8 cellular contexts compared by ENCODE assay signal in genomic region chr10:8053446-8054242, GRCh38. TPM values are rescaled to one million over a fixed set of nuclear protein-coding genes. Genes with fewer than 3 reads are reported as not detected.
A peak's percentile ranks its signal among the peaks of the same experiment; 100 is the strongest.
DNase-seq lines count a peak whose midpoint lies in the region; ATAC-seq lines count a peak whose summit lies in the region.

No MANE protein-coding gene starts in this region.

- ATAC-seq in HG02938 (IDR thresholded peaks at IDR 0.05; ENCODE audit: unreplicated experiment) = peak; percentile 52
- ATAC-seq in effector memory CD8-positive, alpha-beta T cell (replicated peaks) = peak; percentile 58

- peaks cover 47% of the 10 kb centered on the region for H3K36me3 Mint-ChIP-seq in activated CD4-positive, alpha-beta memory T cell treated with anti-CD3 and anti-CD28 coated beads, Interleukin-2, amount 10 ng/mL, durations not matched to agents 7 days and 5 days (ENCODE audit: low read depth)
- H3K36me3 Mint-ChIP-seq in effector memory CD8-positive, alpha-beta T cell (ENCODE audit: insufficient read depth) = peaks cover 76% of the 10 kb centered on the region

- peaks cover 22% of the 10 kb centered on the region for H3K4me1 ChIP-seq in mesodermal cell (ENCODE audit: control insufficient read depth, insufficient read depth, low read length, poor library complexity, severe bottlenecking)

- H3K27ac Mint-ChIP-seq in activated CD4-positive, alpha-beta memory T cell treated with anti-CD3 and anti-CD28 coated beads, Interleukin-2, amount 10 ng/mL, durations not matched to agents 7 days and 5 days = peak overlapping the region; percentile 98
- H3K27ac Mint-ChIP-seq in effector memory CD8-positive, alpha-beta T cell = peak overlapping the region; percentile 97 to 100

- POLR2A ChIA-PET in activated CD4-positive, alpha-beta memory T cell treated with anti-CD3 and anti-CD28 coated beads, Interleukin-2, amount 10 ng/mL, durations not matched to agents 7 days and 5 days (lab: Charles Lee) = interaction anchor here (0.6 to 9.0 kb wide), 15 partner anchors 7 to 363 kb away, joined by 3 to 100 read pairs (median 4); no protein-coding TSS in a partner anchor

- no peaks in the 10 kb centered on the region for H3K9me3 Mint-ChIP-seq in activated CD4-positive, alpha-beta memory T cell treated with anti-CD3 and anti-CD28 coated beads, Interleukin-2, amount 10 ng/mL, durations not matched to agents 7 days and 5 days
- H3K9me3 Mint-ChIP-seq in effector memory CD8-positive, alpha-beta T cell = no peaks in the 10 kb centered on the region

- 0% methylated on average over 46 to 52 of the region's 60 CpGs for WGBS in mesodermal cell (ENCODE audit: insufficient coverage in 2 of 2), 2 experiments

- DNase-seq in NCI-H748 (lab: John Stamatoyannopoulos, UW; ENCODE audit: unreplicated experiment) (peak; percentile 78), NCI-H748 treated with DMSO at 0.1 percent for 48 hours (lab: John Stamatoyannopoulos, UW) (no peak), NCI-H2196 treated with DMSO at 0.1 percent for 48 hours (lab: John Stamatoyannopoulos, UW; ENCODE audit: unreplicated experiment) (peak; percentile 26)
- DNase-seq in activated CD4-positive, alpha-beta memory T cell treated with anti-CD3 and anti-CD28 coated beads, Interleukin-2, amount 10 ng/mL, durations not matched to agents 7 days and 5 days = peak; percentile 95
- peak; percentile 90 to 92 (median 92) for DNase-seq in effector memory CD8-positive, alpha-beta T cell
- peak; percentile 83 to 93 for DNase-seq in stimulated activated CD8-positive, alpha-beta memory T cell treated with anti-CD3 and anti-CD28 coated beads, Interleukin-2, amount 100 ng/mL, for 1 hour (ENCODE audit: low read depth in 2 of 2)

- CTCF ChIA-PET in activated CD4-positive, alpha-beta memory T cell treated with anti-CD3 and anti-CD28 coated beads, Interleukin-2, amount 10 ng/mL, durations not matched to agents 7 days and 5 days (lab: Charles Lee) = interaction anchor here (0.6 to 1.8 kb wide), 5 partner anchors 21 to 1125 kb away, joined by 3 to 8 read pairs (median 4); no protein-coding TSS in a partner anchor

- peak overlapping the region; percentile 84 for H3K4me3 ChIP-seq in mesodermal cell (ENCODE audit: extremely low read depth, insufficient read depth, low read length, poor library complexity, severe bottlenecking)

- peaks cover 25% of the 10 kb centered on the region for H3K27me3 Mint-ChIP-seq in activated CD4-positive, alpha-beta memory T cell treated with anti-CD3 and anti-CD28 coated beads, Interleukin-2, amount 10 ng/mL, durations not matched to agents 7 days and 5 days
- H3K27me3 Mint-ChIP-seq in effector memory CD8-positive, alpha-beta T cell = peaks cover 21 to 42% of the 10 kb centered on the region in 2 donors

- H3K27ac ChIP-seq in mesodermal cell (ENCODE audit: low read depth, low read length, severe bottlenecking) = peak overlapping the region; percentile 93

- H3K36me3 ChIP-seq in mesodermal cell (ENCODE audit: control insufficient read depth, insufficient read depth, low read length) = peaks cover 20% of the 10 kb centered on the region

- no peaks in the 10 kb centered on the region for H3K9me3 ChIP-seq in mesodermal cell (ENCODE audit: control insufficient read depth, low read length)

- H3K4me3 Mint-ChIP-seq in activated CD4-positive, alpha-beta memory T cell treated with anti-CD3 and anti-CD28 coated beads, Interleukin-2, amount 10 ng/mL, durations not matched to agents 7 days and 5 days = peak overlapping the region; percentile 98
- peak overlapping the region; percentile 90 to 97 for H3K4me3 Mint-ChIP-seq in effector memory CD8-positive, alpha-beta T cell

- peaks cover 36% of the 10 kb centered on the region for H3K4me1 Mint-ChIP-seq in activated CD4-positive, alpha-beta memory T cell treated with anti-CD3 and anti-CD28 coated beads, Interleukin-2, amount 10 ng/mL, durations not matched to agents 7 days and 5 days
- peaks cover 39 to 40% of the 10 kb centered on the region in 2 donors for H3K4me1 Mint-ChIP-seq in effector memory CD8-positive, alpha-beta T cell (ENCODE audit: low read depth in 2 of 2)

RNA-seq across cellular contexts. Expression of gene GATA3, which starts 0.8 kb away (rescaled TPM):
- total RNA-seq in activated CD4-positive, alpha-beta memory T cell treated with anti-CD3 and anti-CD28 coated beads, Interleukin-2, amount 10 ng/mL, durations not matched to agents 7 days and 5 days = 100 to 1,000 TPM; 112 TPM
- 41.5 TPM for polyA plus RNA-seq in mesodermal cell (2013, experiment 1 of 2)
- 28.9 TPM for polyA plus RNA-seq in mesodermal cell (2013, experiment 2 of 2)
